In the genomic region with DNA sequence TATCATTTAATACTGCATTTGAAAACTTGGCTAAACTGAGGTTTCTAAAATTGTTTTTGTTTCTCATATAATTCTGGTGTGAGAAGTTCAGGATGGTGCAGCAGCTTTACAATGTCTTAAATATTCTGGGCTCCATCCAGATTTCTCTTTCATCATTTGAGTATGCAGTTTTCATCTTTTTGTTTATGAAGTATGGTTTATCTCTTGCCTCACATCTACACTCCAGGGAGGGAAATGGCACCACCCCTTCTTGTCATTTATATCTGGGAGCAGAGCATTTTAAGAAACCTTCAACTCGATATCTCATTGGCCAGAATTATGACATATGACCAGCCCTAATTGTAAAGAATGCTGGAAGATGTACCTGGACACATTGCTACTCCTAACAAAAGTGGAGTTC, we compare ENCODE assay signal across 23 cellular contexts. TPM values are rescaled to one million over a fixed set of nuclear protein-coding genes. Genes with fewer than 3 reads are reported as not detected.
A peak's percentile ranks its signal among the peaks of the same experiment; 100 is the strongest.
DNase-seq lines count a peak whose midpoint lies in the region; FAIRE-seq and TF ChIP-seq lines count a peak whose summit lies in the region.
"Had no signal": no experiment of that assay in that cellular context is flagged by ENCODE, and none has a peak within 500 bp of the region (broad histone marks: within the 10 kb centered on the region; RNA-seq: fewer than 3 reads in every experiment).

No MANE protein-coding gene starts in this region.

- H3K27me3 ChIP-seq in AG04450 (ENCODE audit: control insufficient read depth, insufficient read depth, low read length), result no peaks in the 10 kb centered on the region
- H3K27me3 ChIP-seq in CD4-positive, alpha-beta memory T cell (ENCODE audit: insufficient read depth, low read length), result no peaks in the 10 kb centered on the region
- H3K27me3 ChIP-seq in H9 (ENCODE audit: insufficient read depth, low read length), result no peaks in the 10 kb centered on the region
- H3K27me3 ChIP-seq: BLaER1 had no signal

- H2BK5ac ChIP-seq in H9 (ENCODE audit: insufficient read length, low read length), result no peak overlapping the region

- H3K27me3 Mint-ChIP-seq in CD4-positive, alpha-beta memory T cell, result no peaks in the 10 kb centered on the region
- H3K27me3 Mint-ChIP-seq in H9 (ENCODE audit: low read depth), result 0 out of 2 replicates have a peak, but pooled peaks cover 2% of the 10 kb centered on the region
- H3K27me3 Mint-ChIP-seq: CD8-positive, alpha-beta memory T cell had no signal

- FAIRE-seq in GM12891 (lab: Jason Lieb, UNC), result no peak
- FAIRE-seq: H1, HTR-8/SVneo had no signal

- no peak overlapping the region for H3K18ac ChIP-seq in H9 (ENCODE audit: insufficient read length, low read depth, low read length)

- TF ChIP-seq POLR2A in GM12891 (IDR thresholded peaks at IDR 0.05; ENCODE audit: low read depth, low read length), result no peak

- no peak overlapping the region for H3K9ac ChIP-seq in H9 (ENCODE audit: extremely low read depth, insufficient read length, low read length)
- H3K9ac ChIP-seq: BLaER1 had no signal

- peaks cover 0 to 4% (median under 1%) of the 10 kb centered on the region in 4 donors for H3K4me1 Mint-ChIP-seq in CD4-positive, alpha-beta memory T cell
- H3K4me1 Mint-ChIP-seq in H9, result peaks cover 5 to 9% of the 10 kb centered on the region in 2 experiments

- no peak overlapping the region for H2AFZ ChIP-seq in H9 (ENCODE audit: low read length)
- H2AFZ ChIP-seq: PC-9 had no signal

- no peak overlapping the region for H3K23ac ChIP-seq in H9 (ENCODE audit: insufficient read length, low read depth, low read length)

- H3K9me3 ChIP-seq in AG04450 (ENCODE audit: control insufficient read depth, insufficient read depth, low read length) (peaks cover 4% of the 10 kb centered on the region), H9 (ENCODE audit: control insufficient read depth, low read depth, low read length) (no peaks in the 10 kb centered on the region)
- H3K9me3 ChIP-seq in CD4-positive, alpha-beta memory T cell (ENCODE audit: control insufficient read depth in 1 of 2, low read length in 2 of 2), result no peaks in the 10 kb centered on the region

- no peak overlapping the region for H2BK20ac ChIP-seq in H9 (ENCODE audit: low read depth, low read length, poor library complexity, severe bottlenecking)

- DNase-seq in AG04450 (ENCODE audit: low read depth, low spot score) (peak; percentile 10), cardiac fibroblast (ENCODE audit: low read depth in 2 of 2) (peak; percentile 13 to 18), fibroblast of gingiva (ENCODE audit: low read depth) (peak; percentile 54), H9 (no peak), GM12891 (ENCODE audit: insufficient read length, low spot score) (no peak), anterior cingulate cortex (lab: John Stamatoyannopoulos, UW) (no peak), dermis blood vessel endothelial cell (no peak)
- no peak for DNase-seq in CD4-positive, alpha-beta memory T cell
- DNase-seq: Calu3; CD8-positive, alpha-beta memory T cell; DMS153; GDM1; NCI-H1105; NCI-H146; NCI-H2029; NCI-H2227 treated with DMSO at 0.1 percent for 48 hours; NCI-H510A; PC-9; SHP77 treated with DMSO at 0.1 percent for 48 hours had no signal

- no CpG with 5 or more reads among the region's 1 CpG for WGBS in H9 (ENCODE audit: extremely low coverage, insufficient read length, low lambda C conversion rate)

- no peak overlapping the region for H3K27ac ChIP-seq in AG04450 (ENCODE audit: low read depth, low read length)
- no peak overlapping the region for H3K27ac ChIP-seq in CD4-positive, alpha-beta memory T cell (ENCODE audit: low read depth, low read length)
- H3K27ac ChIP-seq in H9 (ENCODE audit: insufficient read length, low read depth, low read length), result no peak overlapping the region
- H3K27ac ChIP-seq: BLaER1, PC-9, RWPE1 had no signal

- no peak overlapping the region for H3K4me2 ChIP-seq in H9 (ENCODE audit: insufficient read depth, insufficient read length, low read length)
- H3K4me2 ChIP-seq: BLaER1, PC-9 had no signal

- H3K56ac ChIP-seq in H9 (ENCODE audit: insufficient read length, low read depth, low read length), result no peak overlapping the region

- no peak overlapping the region for H4K8ac ChIP-seq in H9 (replicated peaks; ENCODE audit: insufficient read length, low read depth, low read length)

- H3K4me3 Mint-ChIP-seq in CD4-positive, alpha-beta memory T cell, result no peak overlapping the region
- no peak overlapping the region for H3K4me3 Mint-ChIP-seq in H9
- H3K4me3 Mint-ChIP-seq: CD8-positive, alpha-beta memory T cell had no signal

- no peaks in the 10 kb centered on the region for H3K4me1 ChIP-seq in CD4-positive, alpha-beta memory T cell (ENCODE audit: insufficient read depth, low read length)
- no peaks in the 10 kb centered on the region; the same call in 1 of the 2 replicates for H3K4me1 ChIP-seq in H9 (ENCODE audit: insufficient read depth, low read length)
- H3K4me1 ChIP-seq: BLaER1 had no signal

- H2BK120ac ChIP-seq in H9 (ENCODE audit: low read depth, low read length, poor library complexity, severe bottlenecking), result no peak overlapping the region

- peaks cover 0 to 2% (median 0%) of the 10 kb centered on the region in 8 donors for H3K9me3 Mint-ChIP-seq in CD4-positive, alpha-beta memory T cell
- peaks cover 22 to 24% of the 10 kb centered on the region in 2 experiments for H3K9me3 Mint-ChIP-seq in H9
- H3K9me3 Mint-ChIP-seq: CD8-positive, alpha-beta memory T cell had no signal

- peaks cover 38 to 52% of the 10 kb centered on the region in 2 donors for H3K36me3 Mint-ChIP-seq in CD4-positive, alpha-beta memory T cell
- peaks cover 36 to 81% (median 80%) of the 10 kb centered on the region in 3 experiments for H3K36me3 Mint-ChIP-seq in H9 (ENCODE audit: insufficient read depth in 1 of 3, low read depth in 3 of 3)

- H3K4ac ChIP-seq in H9 (ENCODE audit: low read depth, low read length), result no peak overlapping the region

- TF ChIP-seq CTCF in AG04450 (IDR thresholded peaks at IDR 0.05; ENCODE audit: low read depth, low read length) (no peak), cardiac fibroblast (IDR thresholded peaks at IDR 0.05; ENCODE audit: low read depth, low read length) (no peak), H9 (conservative IDR thresholded peaks at IDR 0.05) (no peak)

- no peak overlapping the region for H4K91ac ChIP-seq in H9 (ENCODE audit: insufficient read length, low read depth, low read length)

- H2BK15ac ChIP-seq in H9 (ENCODE audit: low read depth, low read length), result no peak overlapping the region

- intact Hi-C loops in CD4-positive, alpha-beta memory T cell (cut with micrococcal nuclease), result no loop called here

- no peaks in the 10 kb centered on the region for H4K20me1 ChIP-seq in H9 (ENCODE audit: control insufficient read depth, insufficient read depth, insufficient read length)
- H4K20me1 ChIP-seq: BLaER1 had no signal

- no peak overlapping the region for H2BK12ac ChIP-seq in H9 (ENCODE audit: insufficient read length, low read depth, low read length)

- no peaks in the 10 kb centered on the region for H3K79me2 ChIP-seq in H9 (ENCODE audit: insufficient read depth, low read length)

- no peak overlapping the region for H3T11ph ChIP-seq in H9 (ENCODE audit: low read length)

- CTCF ChIA-PET in AG04450 (lab: Charles Lee), result interaction anchor here (1.1 to 1.2 kb wide), 2 partner anchors 19 to 230 kb away, joined by 3 to 4 read pairs; no protein-coding TSS in a partner anchor
- CTCF ChIA-PET in CD4-positive, alpha-beta memory T cell (lab: Charles Lee; ENCODE audit: partially characterized antibody), result no interaction called here

- H3K23me2 ChIP-seq in H9 (ENCODE audit: insufficient read length, low read depth, low read length, poor library complexity, severe bottlenecking), result no peaks in the 10 kb centered on the region

- H4K5ac ChIP-seq in H9 (ENCODE audit: insufficient read length, low read depth, low read length), result no peak overlapping the region

- H3K4me3 ChIP-seq in AG04450 (ENCODE audit: low read depth, low read length) (no peak overlapping the region), cardiac fibroblast (replicated peaks in 1 of 2; ENCODE audit: low read depth in 2 of 2, low read length in 2 of 2) (no peak overlapping the region)
- H3K4me3 ChIP-seq in CD4-positive, alpha-beta memory T cell (ENCODE audit: low read length in 2 of 2), result no peak overlapping the region
- H3K4me3 ChIP-seq: BLaER1, PC-9 had no signal

- no peaks in the 10 kb centered on the region for H3K79me1 ChIP-seq in H9 (ENCODE audit: insufficient read depth, low read depth, low read length, poor library complexity, severe bottlenecking)

- POLR2A ChIA-PET in AG04450 (lab: Yijun Ruan, JAX), result interaction anchor here (1.6 kb wide), 1 partner anchor 32 kb away, joined by 5 read pairs; a partner anchor contains a TSS
- POLR2A ChIA-PET in CD4-positive, alpha-beta memory T cell (lab: Charles Lee; ENCODE audit: partially characterized antibody), result no interaction called here

- no peak overlapping the region for H3K14ac ChIP-seq in H9 (ENCODE audit: insufficient read depth, low read length)

- peaks cover 21% of the 10 kb centered on the region for H3K36me3 ChIP-seq in CD4-positive, alpha-beta memory T cell (ENCODE audit: insufficient read depth, low read length)

- H2AK5ac ChIP-seq in H9 (ENCODE audit: insufficient read length, low read length), result no peak overlapping the region

- peak overlapping the region in 5 of 7 donors; percentile 11 to 70 (median 25) for H3K27ac Mint-ChIP-seq in CD4-positive, alpha-beta memory T cell
- 0 out of 7 replicates have a peak overlapping the region, but pooled peaks of 1 of the 3 experiments have one; percentile 20 for H3K27ac Mint-ChIP-seq in H9

RNA-seq across cellular contexts. Expression of a gene that starts 24.3 kb away (rescaled TPM):
- 9.7 and 15.4 TPM in 2 replicates for polyA plus RNA-seq in AG04450 (2011; rRNA removed)
- 6.9 and 7.2 TPM in 2 replicates for polyA minus RNA-seq in AG04450 (2011; rRNA and poly(A)+ RNA removed)
- total RNA-seq in CD4-positive, alpha-beta memory T cell, result 10 to 100 TPM; 13.4 to 16.9 TPM
- polyA plus RNA-seq in CD4-positive, alpha-beta memory T cell, result 10 to 100 TPM; 14.4 to 15.0 TPM
- 36.3 and 39.1 TPM in 2 replicates for total RNA-seq in H9 (2021)
- 21.8 TPM for polyA plus RNA-seq in GM12891 (2012; ENCODE audit: low read depth, missing spikeins)
- total RNA-seq in dermis blood vessel endothelial cell, result 35.2 and 39.0 TPM in 2 replicates

RNA-seq across cellular contexts. Expression of a gene that starts 31.7 kb away (rescaled TPM):
- polyA plus RNA-seq in AG04450 (2011; rRNA removed), result 14.5 and 22.6 TPM in 2 replicates
- 14.5 and 20.1 TPM in 2 replicates for polyA minus RNA-seq in AG04450 (2011; rRNA and poly(A)+ RNA removed)
- 10 to 100 TPM; 33.4 to 35.5 TPM for total RNA-seq in CD4-positive, alpha-beta memory T cell
- 10 to 100 TPM in 1 of 2 donors, 1 to 10 TPM in 1; 9.5 to 15.3 TPM for polyA plus RNA-seq in CD4-positive, alpha-beta memory T cell
- total RNA-seq in H9 (2021) (22.1 and 22.4 TPM in 2 replicates), dermis blood vessel endothelial cell (34.9 and 35.8 TPM in 2 replicates)
- 12.8 TPM for polyA plus RNA-seq in GM12891 (2012; ENCODE audit: low read depth, missing spikeins)

RNA-seq across cellular contexts. Expression of a gene that starts 35.4 kb away (rescaled TPM):
- polyA plus RNA-seq in AG04450 (2011; rRNA removed), result 289 and 310 TPM in 2 replicates
- polyA minus RNA-seq in AG04450 (2011; rRNA and poly(A)+ RNA removed), result 361 and 545 TPM in 2 replicates
- 10 to 100 TPM; 61.1 to 70.3 TPM for total RNA-seq in CD4-positive, alpha-beta memory T cell
- polyA plus RNA-seq in CD4-positive, alpha-beta memory T cell, result 10 to 100 TPM; 42.9 to 47.5 TPM
- total RNA-seq in H9 (2021) (47.9 and 55.3 TPM in 2 replicates), dermis blood vessel endothelial cell (366 and 370 TPM in 2 replicates)
- 18.4 TPM for polyA plus RNA-seq in GM12891 (2012; ENCODE audit: low read depth, missing spikeins)

RNA-seq across cellular contexts. Expression of a gene that starts 36.6 kb away (rescaled TPM):
- polyA plus RNA-seq in AG04450 (2011; rRNA removed), result 18.5 and 19.7 TPM in 2 replicates
- polyA minus RNA-seq in AG04450 (2011; rRNA and poly(A)+ RNA removed), result 17.8 and 21.8 TPM in 2 replicates
- 10 to 100 TPM; 86.0 to 93.8 TPM for total RNA-seq in CD4-positive, alpha-beta memory T cell
- polyA plus RNA-seq in CD4-positive, alpha-beta memory T cell, result 10 to 100 TPM; 10.3 to 35.8 TPM
- total RNA-seq in H9 (2021) (163 and 167 TPM in 2 replicates), dermis blood vessel endothelial cell (22.5 and 25.4 TPM in 2 replicates)
- polyA plus RNA-seq in GM12891 (2012; ENCODE audit: low read depth, missing spikeins), result 117 TPM

Comparison
In these comparisons a context has a peak if more than half of its experiments do, and no peak if none do; other contexts are left out.
1. DNase-seq: peak in AG04450 (single experiment), cardiac fibroblast (2 of 2) and fibroblast of gingiva (single experiment); none in CD4-positive, alpha-beta memory T cell (0 of 5), H9 (single experiment), GM12891 (single experiment), anterior cingulate cortex (0 of 58) and dermis blood vessel endothelial cell (single experiment).